Comparison of ENCODE assay signal across 12 cellular contexts in genomic region chr2:42336361-42336965, GRCh38.
"Had no signal": no experiment of that assay in that cellular context is flagged by ENCODE, and none has a peak within 500 bp of the region (broad histone marks: within the 10 kb centered on the region; RNA-seq: fewer than 3 reads in every experiment).

No MANE protein-coding gene starts in this region.

- H3K9me3 Mint-ChIP-seq: endodermal cell had no signal

- ATAC-seq: gastrocnemius medialis, heart right ventricle, psoas muscle, upper lobe of right lung had no signal

- H3K27me3 Mint-ChIP-seq: activated CD4-positive, alpha-beta memory T cell treated with anti-CD3 and anti-CD28 coated beads, Interleukin-2, amount 10 ng/mL, durations not matched to agents 7 days and 5 days had no signal

- DNase-seq: activated CD4-positive, alpha-beta memory T cell treated with anti-CD3 and anti-CD28 coated beads, Interleukin-2, amount 10 ng/mL, durations not matched to agents 7 days and 5 days; dermis blood vessel endothelial cell; endodermal cell; gastrocnemius medialis; heart right ventricle; islet precursor cell; psoas muscle; sigmoid colon; SK-N-SH; spleen; T-helper 1 cell; upper lobe of right lung had no signal

- H3K4me3 Mint-ChIP-seq: activated CD4-positive, alpha-beta memory T cell treated with anti-CD3 and anti-CD28 coated beads, Interleukin-2, amount 10 ng/mL, durations not matched to agents 7 days and 5 days; endodermal cell had no signal

- H3K4me1 Mint-ChIP-seq: endodermal cell had no signal

- H3K27ac Mint-ChIP-seq: activated CD4-positive, alpha-beta memory T cell treated with anti-CD3 and anti-CD28 coated beads, Interleukin-2, amount 10 ng/mL, durations not matched to agents 7 days and 5 days; endodermal cell had no signal
